17 cellular contexts compared by ENCODE assay signal in genomic region chr5:179568731-179569130, GRCh38. TPM values are rescaled to one million over a fixed set of nuclear protein-coding genes. Genes with fewer than 3 reads are reported as not detected.
A peak's percentile ranks its signal among the peaks of the same experiment; 100 is the strongest.
DNase-seq lines count a peak whose midpoint lies in the region; ATAC-seq and TF ChIP-seq lines count a peak whose summit lies in the region.
"Had no signal": no experiment of that assay in that cellular context is flagged by ENCODE, and none has a peak within 500 bp of the region (broad histone marks: within the 10 kb centered on the region; RNA-seq: fewer than 3 reads in every experiment).

No MANE protein-coding gene starts in this region.

- H3K4me1 Mint-ChIP-seq in CD4-positive, alpha-beta T cell (ENCODE audit: low read depth): peaks cover 5% of the 10 kb centered on the region
- H3K4me1 Mint-ChIP-seq in memory B cell: no peaks in the 10 kb centered on the region
- H3K4me1 Mint-ChIP-seq in CD4-positive, alpha-beta memory T cell: peaks cover 0 to 7% (median 2%) of the 10 kb centered on the region in 4 donors

- in situ Hi-C loops in brain microvascular endothelial cell (cut with HindIII; ENCODE audit: low pct_ligation_motif_present, low sequenced_read_pairs): no loop called here

- POLR2A ChIA-PET in CD4-positive, alpha-beta T cell (lab: Charles Lee): interaction anchor here (1.8 to 2.5 kb wide), 2 partner anchors 9 to 18 kb away, joined by 5 to 8 read pairs; partner anchors contain the start of gene RUFY1
- POLR2A ChIA-PET in CD4-positive, alpha-beta memory T cell (lab: Charles Lee; ENCODE audit: partially characterized antibody): no interaction called here

- H3K27me3 Mint-ChIP-seq in CD4-positive, alpha-beta T cell: no peaks in the 10 kb centered on the region
- H3K27me3 Mint-ChIP-seq in memory B cell: no peaks in the 10 kb centered on the region
- no peaks in the 10 kb centered on the region for H3K27me3 Mint-ChIP-seq in CD4-positive, alpha-beta memory T cell

- TF ChIP-seq CTCF in CD4-positive, alpha-beta T cell (IDR thresholded peaks at IDR 0.05): no peak
- TF ChIP-seq CTCF in brain microvascular endothelial cell (IDR thresholded peaks at IDR 0.05; ENCODE audit: low read depth, low read length, missing control alignments): no peak

- DNase-seq in CD4-positive, alpha-beta T cell: no peak
- DNase-seq in Jurkat, Clone E6-1 (ENCODE audit: low read depth, low spot score): peak; percentile 18
- DNase-seq in brain microvascular endothelial cell (peak; percentile 25), memory B cell (ENCODE audit: low spot score in 2 of 2) (no peak), NCI-H345 (lab: John Stamatoyannopoulos, UW) (no peak)
- DNase-seq in CD4-positive, alpha-beta memory T cell: no peak
- DNase-seq in stimulated activated CD4-positive, alpha-beta T cell treated with anti-CD3 and anti-CD28 coated beads, Interleukin-15, amount 100 ng/mL, for 24 hours: no peak
- DNase-seq: AML-193; central memory CD4-positive, alpha-beta T cell; DMS79 treated with DMSO at 0.1 percent for 48 hours; GOT3; NCI-H1092; NCI-H2171; ovary; SHP77; small intestine had no signal

- peaks cover 38% of the 10 kb centered on the region for H3K36me3 ChIP-seq in brain microvascular endothelial cell (replicated peaks)
- peaks cover 16% of the 10 kb centered on the region for H3K36me3 ChIP-seq in CD4-positive, alpha-beta memory T cell (ENCODE audit: insufficient read depth, low read length)
- H3K36me3 ChIP-seq: ovary had no signal

- no peak overlapping the region for H3K4me3 ChIP-seq in Jurkat, Clone E6-1 (ENCODE audit: low read length)
- H3K4me3 ChIP-seq in brain microvascular endothelial cell (ENCODE audit: low read depth, low read length): no peak overlapping the region
- H3K4me3 ChIP-seq in CD4-positive, alpha-beta memory T cell (ENCODE audit: low read length in 2 of 2): no peak overlapping the region
- H3K4me3 ChIP-seq: ovary had no signal

- H3K27ac Mint-ChIP-seq in CD4-positive, alpha-beta T cell: peak overlapping the region; percentile 24
- peak overlapping the region; percentile 48 for H3K27ac Mint-ChIP-seq in memory B cell
- H3K27ac Mint-ChIP-seq in CD4-positive, alpha-beta memory T cell: peak overlapping the region in 3 of 7 donors; percentile 7 to 85 (median 75)

- intact Hi-C loops in CD4-positive, alpha-beta T cell (cut with DNase I, micrococcal nuclease): no loop called here
- intact Hi-C loops in CD4-positive, alpha-beta memory T cell (cut with micrococcal nuclease): no loop called here

- no peaks in the 10 kb centered on the region for H3K9me3 Mint-ChIP-seq in CD4-positive, alpha-beta T cell
- no peaks in the 10 kb centered on the region for H3K9me3 Mint-ChIP-seq in memory B cell
- no peaks in the 10 kb centered on the region for H3K9me3 Mint-ChIP-seq in CD4-positive, alpha-beta memory T cell

- H3K36me3 Mint-ChIP-seq in CD4-positive, alpha-beta T cell (ENCODE audit: low read depth): peaks cover 63% of the 10 kb centered on the region
- H3K36me3 Mint-ChIP-seq in memory B cell: peaks cover 30% of the 10 kb centered on the region
- H3K36me3 Mint-ChIP-seq in CD4-positive, alpha-beta memory T cell: peaks cover 28 to 53% of the 10 kb centered on the region in 2 donors

- CTCF ChIA-PET in CD4-positive, alpha-beta T cell (lab: Charles Lee): no interaction called here
- CTCF ChIA-PET in CD4-positive, alpha-beta memory T cell (lab: Charles Lee; ENCODE audit: partially characterized antibody): no interaction called here

- no peaks in the 10 kb centered on the region for H3K9me3 ChIP-seq in CD4-positive, alpha-beta T cell (ENCODE audit: control insufficient read depth, low read length)
- H3K9me3 ChIP-seq in CD4-positive, alpha-beta memory T cell (ENCODE audit: control insufficient read depth in 1 of 2, low read length in 2 of 2): no peaks in the 10 kb centered on the region
- H3K9me3 ChIP-seq: ovary had no signal

- ATAC-seq in CD4-positive, alpha-beta T cell (ENCODE audit: poor library complexity): no peak
- ATAC-seq in memory B cell (ENCODE audit: low read depth) (no peak), HG03045 (IDR thresholded peaks at IDR 0.05; ENCODE audit: unreplicated experiment) (no peak)

- H3K4me3 Mint-ChIP-seq in CD4-positive, alpha-beta T cell: no peak overlapping the region
- H3K4me3 Mint-ChIP-seq in memory B cell: no peak overlapping the region
- H3K4me3 Mint-ChIP-seq in CD4-positive, alpha-beta memory T cell: no peak overlapping the region

- H3K27ac ChIP-seq in CD4-positive, alpha-beta T cell (ENCODE audit: low read depth, low read length): no peak overlapping the region
- H3K27ac ChIP-seq in brain microvascular endothelial cell: no peak overlapping the region
- no peak overlapping the region for H3K27ac ChIP-seq in CD4-positive, alpha-beta memory T cell (ENCODE audit: low read depth, low read length)
- H3K27ac ChIP-seq: ovary had no signal

- H3K27me3 ChIP-seq in CD4-positive, alpha-beta T cell (ENCODE audit: control insufficient read depth, insufficient read depth, low read length): no peaks in the 10 kb centered on the region
- H3K27me3 ChIP-seq in brain microvascular endothelial cell (replicated peaks): no peaks in the 10 kb centered on the region
- no peaks in the 10 kb centered on the region for H3K27me3 ChIP-seq in CD4-positive, alpha-beta memory T cell (ENCODE audit: insufficient read depth, low read length)
- H3K27me3 ChIP-seq: ovary had no signal

- no peaks in the 10 kb centered on the region for H3K4me1 ChIP-seq in CD4-positive, alpha-beta memory T cell (ENCODE audit: insufficient read depth, low read length)

RNA-seq across cellular contexts. Expression of gene RUFY1, which starts 18.4 kb away (rescaled TPM):
- 10 to 100 TPM; 19.5 to 21.8 TPM for total RNA-seq in CD4-positive, alpha-beta T cell
- polyA plus RNA-seq in Jurkat, Clone E6-1 (2012; ENCODE audit: insufficient read depth, insufficient read length): 43.8 TPM
- total RNA-seq in CD4-positive, alpha-beta memory T cell: 10 to 100 TPM; 59.1 to 61.5 TPM
- polyA plus RNA-seq in CD4-positive, alpha-beta memory T cell: 10 to 100 TPM; 13.3 to 34.6 TPM

RNA-seq across cellular contexts. Expression of gene HNRNPH1, which starts 54.7 kb away (rescaled TPM):
- 1,000 to 10,000 TPM; 2,404 to 2,435 TPM for total RNA-seq in CD4-positive, alpha-beta T cell
- 920 TPM for polyA plus RNA-seq in Jurkat, Clone E6-1 (2012; ENCODE audit: insufficient read depth, insufficient read length)
- 1,000 to 10,000 TPM; 1,611 to 1,625 TPM for total RNA-seq in CD4-positive, alpha-beta memory T cell
- polyA plus RNA-seq in CD4-positive, alpha-beta memory T cell: 100 to 1,000 TPM in 1 of 2 donors, 10 to 100 TPM in 1; 46.5 to 116 TPM

Comparison
In these comparisons a context has a peak if more than half of its experiments do, and no peak if none do; other contexts are left out.
1. DNase-seq: peak in Jurkat, Clone E6-1 (single experiment) and brain microvascular endothelial cell (single experiment); none in CD4-positive, alpha-beta T cell (0 of 10), memory B cell (0 of 2), CD4-positive, alpha-beta memory T cell (0 of 5), stimulated activated CD4-positive, alpha-beta T cell treated with anti-CD3 and anti-CD28 coated beads, Interleukin-15, amount 100 ng/mL, for 24 hours (single experiment) and NCI-H345 (single experiment).